In the genomic region with DNA sequence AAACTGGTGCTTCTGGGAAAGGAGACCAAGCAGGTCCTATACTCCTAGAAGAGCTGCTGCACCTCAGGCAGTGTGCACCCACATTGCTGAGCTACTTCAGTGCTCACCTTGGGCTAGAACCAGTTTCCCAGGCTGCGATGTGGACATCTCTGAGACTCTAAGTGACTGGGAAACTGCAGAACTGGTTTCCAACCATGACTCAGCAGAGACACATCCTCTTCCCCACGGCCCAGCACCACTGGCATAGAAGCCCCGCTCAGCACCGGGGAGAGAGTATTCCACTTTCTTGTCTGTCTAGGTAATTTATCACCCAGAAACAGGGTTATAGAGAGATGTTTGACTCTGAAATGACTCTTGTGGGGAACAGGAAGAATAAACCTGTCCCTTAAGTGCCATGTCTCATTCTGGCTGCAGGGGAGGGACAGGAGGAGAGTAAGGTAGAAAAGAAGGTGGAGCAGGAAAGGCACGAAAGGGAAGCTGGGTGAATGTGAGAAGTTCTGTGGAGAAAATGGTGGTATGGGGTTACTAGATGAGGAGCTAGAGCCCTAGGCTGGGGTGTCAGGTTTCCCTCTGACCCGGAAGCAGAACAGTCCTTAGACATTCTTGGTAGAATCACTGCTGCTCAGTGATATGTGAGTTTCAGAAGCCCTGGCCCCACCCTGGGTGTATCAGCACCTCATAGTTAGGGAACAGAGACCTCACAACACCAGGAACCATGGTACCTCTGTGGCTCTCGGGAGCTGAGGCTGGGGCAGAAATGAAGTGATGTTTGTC, we compare ENCODE assay signal across 15 cellular contexts.
DNase-seq lines count a peak whose midpoint lies in the region; ATAC-seq and TF ChIP-seq lines count a peak whose summit lies in the region.
"Had no signal": no experiment of that assay in that cellular context is flagged by ENCODE, and none has a peak within 500 bp of the region (broad histone marks: within the 10 kb centered on the region; RNA-seq: fewer than 3 reads in every experiment).

No MANE protein-coding gene starts in this region.

- H3K9me3 ChIP-seq in MG63 (no peaks in the 10 kb centered on the region; the same call in 1 of the 2 replicates), esophagus muscularis mucosa (no peaks in the 10 kb centered on the region)
- H3K9me3 ChIP-seq: testis had no signal

- no peak overlapping the region for H3K27ac ChIP-seq in esophagus muscularis mucosa (replicated peaks in 1 of 4)
- H3K27ac ChIP-seq: testis had no signal

- peaks cover 11% of the 10 kb centered on the region for H3K27me3 Mint-ChIP-seq in activated CD8-positive, alpha-beta T cell treated with anti-CD3 and anti-CD28 coated beads for 36 hours

- no peak overlapping the region for H3K4me3 Mint-ChIP-seq in activated CD8-positive, alpha-beta T cell treated with anti-CD3 and anti-CD28 coated beads for 36 hours
- H3K4me3 Mint-ChIP-seq: activated B cell treated with CpG ODN at 0.5 μM for 24 hours; activated T-cell treated with anti-CD3 and anti-CD28 coated beads, Interleukin-2, amount 50 U/mL, for 72 hours had no signal

- intact Hi-C loops in esophagus muscularis mucosa (cut with DNase I) = no loop called here
- intact Hi-C loops in activated CD8-positive, alpha-beta T cell treated with anti-CD3 and anti-CD28 coated beads for 36 hours (cut with micrococcal nuclease) = no loop called here

- TF ChIP-seq CTCF in esophagus muscularis mucosa (IDR thresholded peaks at IDR 0.05) = no peak
- no peak for TF ChIP-seq CTCF in activated CD8-positive, alpha-beta T cell treated with anti-CD3 and anti-CD28 coated beads for 36 hours (IDR thresholded peaks at IDR 0.05)

- H3K27me3 ChIP-seq in MG63 = no peaks in the 10 kb centered on the region
- H3K27me3 ChIP-seq in esophagus muscularis mucosa = no peaks in the 10 kb centered on the region
- H3K27me3 ChIP-seq: testis had no signal

- TF ChIP-seq POLR2A in esophagus muscularis mucosa (IDR thresholded peaks at IDR 0.05; ENCODE audit: low read depth) = no peak

- H3K27ac Mint-ChIP-seq in activated CD8-positive, alpha-beta T cell treated with anti-CD3 and anti-CD28 coated beads for 36 hours = no peak overlapping the region
- H3K27ac Mint-ChIP-seq: activated B cell treated with CpG ODN at 0.5 μM for 24 hours; activated T-cell treated with anti-CD3 and anti-CD28 coated beads, Interleukin-2, amount 50 U/mL, for 72 hours; naive B cell had no signal

- 80% methylated on average over 7 of the region's 7 CpGs for WGBS in esophagus muscularis mucosa

- CTCF ChIA-PET in activated CD8-positive, alpha-beta T cell treated with anti-CD3 and anti-CD28 coated beads for 36 hours (lab: Charles Lee) = interaction anchor here (1.9 kb wide), 1 partner anchor 33 kb away, joined by 7 read pairs; no protein-coding TSS in a partner anchor

- no peak overlapping the region for H3K4me3 ChIP-seq in MG63
- H3K4me3 ChIP-seq in esophagus muscularis mucosa = no peak overlapping the region
- H3K4me3 ChIP-seq: testis had no signal

- TF ChIP-seq EP300 in esophagus muscularis mucosa (IDR thresholded peaks at IDR 0.05) = no peak

- H3K4me1 ChIP-seq in esophagus muscularis mucosa = no peaks in the 10 kb centered on the region
- H3K4me1 ChIP-seq: testis had no signal

- H3K36me3 Mint-ChIP-seq in activated CD8-positive, alpha-beta T cell treated with anti-CD3 and anti-CD28 coated beads for 36 hours (ENCODE audit: low read depth) = no peaks in the 10 kb centered on the region
- H3K36me3 Mint-ChIP-seq: naive B cell had no signal

- POLR2A ChIA-PET in activated CD8-positive, alpha-beta T cell treated with anti-CD3 and anti-CD28 coated beads for 36 hours (lab: Charles Lee) = no interaction called here

- H3K9me3 Mint-ChIP-seq in activated CD8-positive, alpha-beta T cell treated with anti-CD3 and anti-CD28 coated beads for 36 hours = no peaks in the 10 kb centered on the region
- H3K9me3 Mint-ChIP-seq: activated B cell treated with CpG ODN at 0.5 μM for 24 hours; activated T-cell treated with anti-CD3 and anti-CD28 coated beads, Interleukin-2, amount 50 U/mL, for 72 hours had no signal

- H3K36me3 ChIP-seq in MG63 (no peaks in the 10 kb centered on the region), esophagus muscularis mucosa (no peaks in the 10 kb centered on the region)

- DNase-seq in NCI-H510A treated with DMSO at 0.1 percent for 48 hours (lab: John Stamatoyannopoulos, UW) = peak; percentile 3
- no peak for DNase-seq in NCI-H510A (lab: John Stamatoyannopoulos, UW)
- DNase-seq in MG63 = peak; percentile 27
- peak; percentile 77 for DNase-seq in esophagus muscularis mucosa (ENCODE audit: extremely low spot score)
- peak; percentile 54 for DNase-seq in ureter (ENCODE audit: low spot score)
- no peak for DNase-seq in stimulated activated CD4-positive, alpha-beta T cell treated with anti-CD3 and anti-CD28 coated beads, Interleukin-2, amount 100 ng/mL, for 24 hours
- no peak for DNase-seq in activated CD8-positive, alpha-beta T cell treated with anti-CD3 and anti-CD28 coated beads for 36 hours
- no peak for DNase-seq in activated CD4-positive, alpha-beta T cell treated with anti-CD3 and anti-CD28 coated beads, Interleukin-2, amount 50 U/mL, for 1 hour
- DNase-seq: activated B cell treated with CpG ODN at 0.5 μM for 24 hours; activated T-cell treated with anti-CD3 and anti-CD28 coated beads, Interleukin-2, amount 50 U/mL, for 72 hours; naive B cell; NCI-H446; testis had no signal

- no peak for ATAC-seq in activated CD8-positive, alpha-beta T cell treated with anti-CD3 and anti-CD28 coated beads for 36 hours
- ATAC-seq: activated T-cell treated with anti-CD3 and anti-CD28 coated beads, Interleukin-2, amount 50 U/mL, for 72 hours; Right ventricle myocardium inferior; sciatic nerve had no signal

- no peaks in the 10 kb centered on the region for H3K4me1 Mint-ChIP-seq in activated CD8-positive, alpha-beta T cell treated with anti-CD3 and anti-CD28 coated beads for 36 hours (ENCODE audit: low read depth)
- H3K4me1 Mint-ChIP-seq: activated B cell treated with CpG ODN at 0.5 μM for 24 hours, naive B cell had no signal

Comparison
In these comparisons a context has a peak if more than half of its experiments do, and no peak if none do; other contexts are left out.
1. DNase-seq: peak in NCI-H510A treated with DMSO at 0.1 percent for 48 hours (single experiment), MG63 (single experiment), esophagus muscularis mucosa (single experiment) and ureter (single experiment); none in NCI-H510A (single experiment), stimulated activated CD4-positive, alpha-beta T cell treated with anti-CD3 and anti-CD28 coated beads, Interleukin-2, amount 100 ng/mL, for 24 hours (0 of 2), activated CD8-positive, alpha-beta T cell treated with anti-CD3 and anti-CD28 coated beads for 36 hours (single experiment) and activated CD4-positive, alpha-beta T cell treated with anti-CD3 and anti-CD28 coated beads, Interleukin-2, amount 50 U/mL, for 1 hour (single experiment).